35 cellular contexts compared by ENCODE assay signal in the genomic region with DNA sequence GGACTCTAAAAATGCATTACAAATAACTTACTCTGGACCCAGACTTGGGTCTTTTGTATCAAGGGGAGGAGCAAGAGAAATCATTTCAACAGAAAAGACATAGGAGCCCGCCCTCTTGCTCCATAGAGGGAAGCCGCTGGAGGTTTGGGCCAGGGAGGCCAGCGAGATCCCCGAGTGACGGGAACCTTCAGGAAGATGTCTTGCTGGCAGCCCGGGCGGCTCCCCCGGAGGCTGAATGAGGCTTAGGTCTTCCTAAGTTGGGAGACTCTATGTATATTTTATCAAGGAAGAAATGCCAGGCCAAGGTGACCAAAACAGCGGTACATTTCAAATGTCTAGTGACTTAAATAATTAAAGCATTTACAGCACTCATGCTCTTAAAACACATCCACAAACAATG.
"Had no signal": no experiment of that assay in that cellular context is flagged by ENCODE, and none has a peak within 500 bp of the region (broad histone marks: within the 10 kb centered on the region; RNA-seq: fewer than 3 reads in every experiment).

No MANE protein-coding gene starts in this region.

- H3K9me3 ChIP-seq: ascending aorta, colonic mucosa, heart right ventricle, psoas muscle, right atrium auricular region, stomach, thyroid gland, upper lobe of left lung, vagina had no signal

- H3K27ac Mint-ChIP-seq: activated CD4-positive, alpha-beta memory T cell treated with anti-CD3 and anti-CD28 coated beads for 36 hours; activated CD4-positive, alpha-beta T cell treated with anti-CD3 and anti-CD28 coated beads, Interleukin-2, amount 10 ng/mL, durations not matched to agents 24 days and 14 days; activated naive CD4-positive, alpha-beta T cell treated with anti-CD3 and anti-CD28 coated beads, Interleukin-2, amount 10 ng/mL, durations not matched to agents 7 days and 5 days; activated naive CD8-positive, alpha-beta T cell treated with anti-CD3 and anti-CD28 coated beads, Interleukin-2, amount 10 ng/mL, durations not matched to agents 7 days and 5 days; activated T-helper 1 cell treated with anti-CD3 and anti-CD28 coated beads, Interleukin-12 subunit alpha, Interleukin-12 subunit beta, Interleukin-2, Interleukin-4 antibody, amounts not matched to agents 30 ng/mL and 10 ng/mL and 1 ng/mL, durations not matched to agents 14 hours and 24 hours and 36 hours; mesothelial cell of epicardium; naive B cell; stimulated activated memory B cell treated with anti-CD40 and anti-IgM and Interleukin-4, amounts not matched to agents 10 μg/mL and 1 μg/mL and 100 μg/mL, for 72 hours had no signal

- DNase-seq: activated CD4-positive, alpha-beta memory T cell treated with anti-CD3 and anti-CD28 coated beads for 36 hours; activated CD4-positive, alpha-beta T cell treated with anti-CD3 and anti-CD28 coated beads, Interleukin-2, amount 10 ng/mL, durations not matched to agents 24 days and 14 days; activated CD8-positive, alpha-beta memory T cell treated with anti-CD3 and anti-CD28 coated beads, Interleukin-2, amount 50 U/mL, for 4 hours; activated effector memory CD4-positive, alpha-beta T cell treated with anti-CD3 and anti-CD28 coated beads, Interleukin-2, amount 50 U/mL, for 16 hours; activated naive CD4-positive, alpha-beta T cell treated with anti-CD3 and anti-CD28 coated beads, Interleukin-2, amount 10 ng/mL, durations not matched to agents 7 days and 5 days; activated naive CD8-positive, alpha-beta T cell treated with anti-CD3 and anti-CD28 coated beads, Interleukin-2, amount 10 ng/mL, durations not matched to agents 7 days and 5 days; activated T-cell treated with anti-CD3 and anti-CD28 coated beads, Interleukin-2, amount 50 U/mL, for 1 hour; cerebellar nuclear complex; colonic mucosa; effector memory CD4-positive, alpha-beta T cell; foreskin fibroblast; heart right ventricle; islet precursor cell; mammary epithelial cell; naive B cell; occipital lobe; psoas muscle; stimulated activated CD4-positive, alpha-beta T cell treated with anti-CD3 and anti-CD28 coated beads, Interleukin-1b, Interleukin-23, amount 100 ng/mL, for 48 hours; stimulated activated CD4-positive, alpha-beta T cell treated with anti-CD3 and anti-CD28 coated beads, Interleukin-4, amount 100 ng/mL, for 4 hours; stimulated activated CD8-positive, alpha-beta memory T cell treated with anti-CD3 and anti-CD28 coated beads, Interleukin-4, amount 100 ng/mL, for 48 hours; stomach; thyroid gland; upper lobe of left lung had no signal

- H3K27me3 ChIP-seq: ascending aorta, cardiac muscle cell, colonic mucosa, right atrium auricular region, stomach, thyroid gland, upper lobe of left lung, vagina had no signal

- H3K36me3 Mint-ChIP-seq: activated CD4-positive, alpha-beta memory T cell treated with anti-CD3 and anti-CD28 coated beads for 36 hours; activated naive CD4-positive, alpha-beta T cell treated with anti-CD3 and anti-CD28 coated beads, Interleukin-2, amount 10 ng/mL, durations not matched to agents 7 days and 5 days; activated naive CD8-positive, alpha-beta T cell treated with anti-CD3 and anti-CD28 coated beads, Interleukin-2, amount 10 ng/mL, durations not matched to agents 7 days and 5 days; mesothelial cell of epicardium; naive B cell; stimulated activated memory B cell treated with anti-CD40 and anti-IgM and Interleukin-4, amounts not matched to agents 10 μg/mL and 1 μg/mL and 100 μg/mL, for 72 hours had no signal

- ATAC-seq: activated CD4-positive, CD25-positive, alpha-beta regulatory T cell treated with anti-CD3 and anti-CD28 coated beads, Interleukin-2, amount 50 U/mL, for 24 hours; heart right ventricle; psoas muscle; stimulated activated memory B cell treated with anti-CD40 and anti-IgM and Interleukin-4, amounts not matched to agents 10 μg/mL and 1 μg/mL and 100 μg/mL, for 72 hours had no signal

- H3K79me2 ChIP-seq: parathyroid adenoma had no signal

- H3K4me2 ChIP-seq: smooth muscle cell had no signal

- H3K4me1 ChIP-seq: ascending aorta, colonic mucosa, parathyroid adenoma, psoas muscle, stomach, thyroid gland, upper lobe of left lung, vagina had no signal

- H3K36me3 ChIP-seq: ascending aorta, cardiac muscle cell, colonic mucosa, heart right ventricle, right atrium auricular region, stomach, thyroid gland, upper lobe of left lung, vagina had no signal

- H3K27ac ChIP-seq: ascending aorta, cardiac muscle cell, colonic mucosa, heart right ventricle, parathyroid adenoma, psoas muscle, right atrium auricular region, stomach, thyroid gland, upper lobe of left lung, vagina, VCaP had no signal

- H3K4me3 ChIP-seq: ascending aorta, cardiac muscle cell, colonic mucosa, heart right ventricle, psoas muscle, right atrium auricular region, smooth muscle cell, stomach, thyroid gland, upper lobe of left lung, vagina had no signal

- H3K9ac ChIP-seq: parathyroid adenoma had no signal

- H3K9me3 Mint-ChIP-seq: activated CD4-positive, alpha-beta memory T cell treated with anti-CD3 and anti-CD28 coated beads for 36 hours; activated CD4-positive, alpha-beta T cell treated with anti-CD3 and anti-CD28 coated beads, Interleukin-2, amount 10 ng/mL, durations not matched to agents 24 days and 14 days; activated naive CD4-positive, alpha-beta T cell treated with anti-CD3 and anti-CD28 coated beads, Interleukin-2, amount 10 ng/mL, durations not matched to agents 7 days and 5 days; activated naive CD8-positive, alpha-beta T cell treated with anti-CD3 and anti-CD28 coated beads, Interleukin-2, amount 10 ng/mL, durations not matched to agents 7 days and 5 days; activated T-helper 1 cell treated with anti-CD3 and anti-CD28 coated beads, Interleukin-12 subunit alpha, Interleukin-12 subunit beta, Interleukin-2, Interleukin-4 antibody, amounts not matched to agents 30 ng/mL and 10 ng/mL and 1 ng/mL, durations not matched to agents 14 hours and 24 hours and 36 hours; brain; mesothelial cell of epicardium; stimulated activated memory B cell treated with anti-CD40 and anti-IgM and Interleukin-4, amounts not matched to agents 10 μg/mL and 1 μg/mL and 100 μg/mL, for 72 hours had no signal

- H3K4me3 Mint-ChIP-seq: activated CD4-positive, alpha-beta memory T cell treated with anti-CD3 and anti-CD28 coated beads for 36 hours; activated CD4-positive, alpha-beta T cell treated with anti-CD3 and anti-CD28 coated beads, Interleukin-2, amount 10 ng/mL, durations not matched to agents 24 days and 14 days; activated naive CD4-positive, alpha-beta T cell treated with anti-CD3 and anti-CD28 coated beads, Interleukin-2, amount 10 ng/mL, durations not matched to agents 7 days and 5 days; activated naive CD8-positive, alpha-beta T cell treated with anti-CD3 and anti-CD28 coated beads, Interleukin-2, amount 10 ng/mL, durations not matched to agents 7 days and 5 days; activated T-helper 1 cell treated with anti-CD3 and anti-CD28 coated beads, Interleukin-12 subunit alpha, Interleukin-12 subunit beta, Interleukin-2, Interleukin-4 antibody, amounts not matched to agents 30 ng/mL and 10 ng/mL and 1 ng/mL, durations not matched to agents 14 hours and 24 hours and 36 hours; mesothelial cell of epicardium; naive B cell; stimulated activated memory B cell treated with anti-CD40 and anti-IgM and Interleukin-4, amounts not matched to agents 10 μg/mL and 1 μg/mL and 100 μg/mL, for 72 hours had no signal

- H3K4me1 Mint-ChIP-seq: activated CD4-positive, alpha-beta T cell treated with anti-CD3 and anti-CD28 coated beads, Interleukin-2, amount 10 ng/mL, durations not matched to agents 24 days and 14 days; activated naive CD4-positive, alpha-beta T cell treated with anti-CD3 and anti-CD28 coated beads, Interleukin-2, amount 10 ng/mL, durations not matched to agents 7 days and 5 days; activated naive CD8-positive, alpha-beta T cell treated with anti-CD3 and anti-CD28 coated beads, Interleukin-2, amount 10 ng/mL, durations not matched to agents 7 days and 5 days; naive B cell; stimulated activated memory B cell treated with anti-CD40 and anti-IgM and Interleukin-4, amounts not matched to agents 10 μg/mL and 1 μg/mL and 100 μg/mL, for 72 hours had no signal
